In genomic region chr20:497979-498378, GRCh38 we compare ENCODE assay signal across 17 cellular contexts. TPM values are rescaled to one million over a fixed set of nuclear protein-coding genes. Genes with fewer than 3 reads are reported as not detected.
A peak's percentile ranks its signal among the peaks of the same experiment; 100 is the strongest.
DNase-seq lines count a peak whose midpoint lies in the region; ATAC-seq and TF ChIP-seq lines count a peak whose summit lies in the region.
"Had no signal": no experiment of that assay in that cellular context is flagged by ENCODE, and none has a peak within 500 bp of the region (broad histone marks: within the 10 kb centered on the region; RNA-seq: fewer than 3 reads in every experiment).

No MANE protein-coding gene starts in this region.

- TF ChIP-seq POLR2A in heart left ventricle (IDR thresholded peaks at IDR 0.05): no peak

- peaks cover 35% of the 10 kb centered on the region for H3K36me3 ChIP-seq in MG63
- H3K36me3 ChIP-seq in smooth muscle cell (ENCODE audit: low read depth): peaks cover 24% of the 10 kb centered on the region
- H3K36me3 ChIP-seq in naive thymus-derived CD4-positive, alpha-beta T cell (ENCODE audit: control insufficient read depth in 2 of 3, insufficient read depth in 3 of 3, low read length in 3 of 3): peaks cover 22 to 78% (median 39%) of the 10 kb centered on the region in 3 experiments
- peaks cover 0 to 100% (median 96%) of the 10 kb centered on the region in 9 donors for H3K36me3 ChIP-seq in heart left ventricle

- intact Hi-C loops in naive thymus-derived CD4-positive, alpha-beta T cell (cut with micrococcal nuclease): no loop called here
- intact Hi-C loops in heart left ventricle (cut with DNase I): no loop called here

- H3F3A ChIP-seq in smooth muscle cell (ENCODE audit: low read depth): peaks cover 13% of the 10 kb centered on the region

- peaks cover 0 to 46% (median 24%) of the 10 kb centered on the region in 5 donors for H3K36me3 Mint-ChIP-seq in naive thymus-derived CD4-positive, alpha-beta T cell
- peaks cover 28% of the 10 kb centered on the region for H3K36me3 Mint-ChIP-seq in progenitor cell of endocrine pancreas (ENCODE audit: insufficient read depth)

- no peak overlapping the region for H3K4me3 Mint-ChIP-seq in naive thymus-derived CD4-positive, alpha-beta T cell
- no peak overlapping the region for H3K4me3 Mint-ChIP-seq in progenitor cell of endocrine pancreas (ENCODE audit: low read depth)
- H3K4me3 Mint-ChIP-seq: CD4-positive, alpha-beta T cell had no signal

- H3K27ac Mint-ChIP-seq in naive thymus-derived CD4-positive, alpha-beta T cell: peak overlapping the region in 1 of 9 donors; percentile 8
- no peak overlapping the region for H3K27ac Mint-ChIP-seq in progenitor cell of endocrine pancreas
- H3K27ac Mint-ChIP-seq: CD4-positive, alpha-beta T cell had no signal

- peaks cover 0 to 3% (median 0%) of the 10 kb centered on the region in 7 donors for H3K4me1 Mint-ChIP-seq in naive thymus-derived CD4-positive, alpha-beta T cell
- H3K4me1 Mint-ChIP-seq in progenitor cell of endocrine pancreas (ENCODE audit: low read depth): no peaks in the 10 kb centered on the region

- peaks cover 10% of the 10 kb centered on the region for H3K79me2 ChIP-seq in smooth muscle cell (ENCODE audit: low read depth)

- H3K9me3 ChIP-seq in MG63: no peaks in the 10 kb centered on the region
- no peaks in the 10 kb centered on the region for H3K9me3 ChIP-seq in smooth muscle cell (replicated peaks; ENCODE audit: low read depth)
- no peaks in the 10 kb centered on the region for H3K9me3 ChIP-seq in naive thymus-derived CD4-positive, alpha-beta T cell (ENCODE audit: control insufficient read depth in 2 of 3, low read length in 3 of 3)
- H3K9me3 ChIP-seq in heart left ventricle: no peaks in the 10 kb centered on the region

- H3K27me3 ChIP-seq in MG63: no peaks in the 10 kb centered on the region
- no peaks in the 10 kb centered on the region for H3K27me3 ChIP-seq in smooth muscle cell (ENCODE audit: low read depth)
- H3K27me3 ChIP-seq in naive thymus-derived CD4-positive, alpha-beta T cell (ENCODE audit: control insufficient read depth in 2 of 2, insufficient read depth in 2 of 2, low read length in 2 of 2): no peaks in the 10 kb centered on the region
- no peaks in the 10 kb centered on the region for H3K27me3 ChIP-seq in heart left ventricle

- ATAC-seq in naive thymus-derived CD4-positive, alpha-beta T cell: no peak
- no peak for ATAC-seq in heart left ventricle
- ATAC-seq: HCT116 had no signal

- POLR2A ChIA-PET in naive thymus-derived CD4-positive, alpha-beta T cell (lab: Charles Lee): no interaction called here

- DNase-seq in AG10803 (ENCODE audit: low read depth): peak; percentile 25
- peak; percentile 6 for DNase-seq in MG63
- peak; percentile 75 for DNase-seq in fibroblast of gingiva (ENCODE audit: low read depth)
- no peak for DNase-seq in smooth muscle cell (lab: John Stamatoyannopoulos, UW; ENCODE audit: unreplicated experiment)
- DNase-seq in naive thymus-derived CD4-positive, alpha-beta T cell: no peak
- no peak for DNase-seq in NCI-H1105 treated with DMSO at 0.1 percent for 48 hours (lab: John Stamatoyannopoulos, UW)
- DNase-seq in heart left ventricle: no peak
- no peak for DNase-seq in progenitor cell of endocrine pancreas (ENCODE audit: low spot score, unreplicated experiment)
- DNase-seq: AML-193; CD4-positive, alpha-beta T cell; DMS153; DMS79; GDM1; GOT3; H7 had no signal

- H4K20me1 ChIP-seq in smooth muscle cell (ENCODE audit: low read depth): peaks cover 16% of the 10 kb centered on the region

- WGBS in smooth muscle cell (ENCODE audit: low lambda C conversion rate): 98% methylated on average over 2 of the region's 2 CpGs
- WGBS in heart left ventricle, 4 donors: 97 to 99% (median 98%) methylated on average over 2 of the region's 2 CpGs

- peaks cover 0 to 2% (median 0%) of the 10 kb centered on the region in 11 donors for H3K9me3 Mint-ChIP-seq in naive thymus-derived CD4-positive, alpha-beta T cell
- H3K9me3 Mint-ChIP-seq in progenitor cell of endocrine pancreas (ENCODE audit: low read depth): no peaks in the 10 kb centered on the region
- H3K9me3 Mint-ChIP-seq: CD4-positive, alpha-beta T cell had no signal

- no peak overlapping the region for H3K9ac ChIP-seq in smooth muscle cell (ENCODE audit: low read depth)

- H3K27me3 Mint-ChIP-seq in naive thymus-derived CD4-positive, alpha-beta T cell: no peaks in the 10 kb centered on the region
- H3K27me3 Mint-ChIP-seq in progenitor cell of endocrine pancreas: no peaks in the 10 kb centered on the region
- H3K27me3 Mint-ChIP-seq: CD4-positive, alpha-beta T cell had no signal

- no peak overlapping the region for H3K4me2 ChIP-seq in smooth muscle cell

- TF ChIP-seq CTCF in AG10803 (conservative IDR thresholded peaks at IDR 0.05; ENCODE audit: low read length): no peak
- no peak for TF ChIP-seq CTCF in smooth muscle cell (IDR thresholded peaks at IDR 0.05; ENCODE audit: borderline replicate concordance, insufficient read depth, poor library complexity, severe bottlenecking)
- no peak for TF ChIP-seq CTCF in heart left ventricle (IDR thresholded peaks at IDR 0.05)
- no peak for TF ChIP-seq CTCF in progenitor cell of endocrine pancreas (IDR thresholded peaks at IDR 0.05; ENCODE audit: unreplicated experiment)

- H3K4me3 ChIP-seq in AG10803 (ENCODE audit: low read length): no peak overlapping the region
- H3K4me3 ChIP-seq in MG63: no peak overlapping the region
- H3K4me3 ChIP-seq in smooth muscle cell: no peak overlapping the region
- no peak overlapping the region for H3K4me3 ChIP-seq in naive thymus-derived CD4-positive, alpha-beta T cell (ENCODE audit: low read length)
- H3K4me3 ChIP-seq in heart left ventricle: no peak overlapping the region

- CTCF ChIA-PET in naive thymus-derived CD4-positive, alpha-beta T cell (lab: Charles Lee): no interaction called here

- H3K4me1 ChIP-seq in smooth muscle cell (ENCODE audit: low read depth): no peaks in the 10 kb centered on the region
- H3K4me1 ChIP-seq in naive thymus-derived CD4-positive, alpha-beta T cell (ENCODE audit: control insufficient read depth in 2 of 2, insufficient read depth in 2 of 2, low read length in 2 of 2): no peaks in the 10 kb centered on the region
- peaks cover 0 to 21% (median 6%) of the 10 kb centered on the region in 12 donors for H3K4me1 ChIP-seq in heart left ventricle

- H3K27ac ChIP-seq in smooth muscle cell (ENCODE audit: low read depth): peak overlapping the region; percentile 83
- no peak overlapping the region for H3K27ac ChIP-seq in naive thymus-derived CD4-positive, alpha-beta T cell (ENCODE audit: low read depth, low read length)
- H3K27ac ChIP-seq in heart left ventricle: no peak overlapping the region
- H3K27ac ChIP-seq: C4-2B had no signal

- H2AFZ ChIP-seq in smooth muscle cell (ENCODE audit: low read depth): no peak overlapping the region

RNA-seq across cellular contexts. Expression of gene TBC1D20, which starts 35.6 kb away (rescaled TPM):
- total RNA-seq in MG63 (2014; rRNA removed; shearing (Covaris generic); ENCODE audit: low replicate concordance): 10.2 and 11.6 TPM in 2 replicates
- total RNA-seq in smooth muscle cell: 37.9 and 41.9 TPM in 2 replicates
- polyA plus RNA-seq in smooth muscle cell: 41.6 and 45.7 TPM in 2 replicates
- total RNA-seq in naive thymus-derived CD4-positive, alpha-beta T cell: 10 to 100 TPM; 26.3 to 45.7 (median 35.4) TPM
- 10 to 100 TPM; 19.9 to 24.3 TPM for polyA plus RNA-seq in naive thymus-derived CD4-positive, alpha-beta T cell
- 10 to 100 TPM; 19.0 to 38.9 (median 26.3) TPM for total RNA-seq in heart left ventricle
- polyA plus RNA-seq in heart left ventricle: 10 to 100 TPM in 1 of 2 donors, 1 to 10 TPM in 1; 9.3 to 25.5 TPM
- 30.3 and 33.2 TPM in 2 replicates for total RNA-seq in progenitor cell of endocrine pancreas

RNA-seq across cellular contexts. Expression of gene CSNK2A1, which starts 45.6 kb away (rescaled TPM):
- 110 and 119 TPM in 2 replicates for total RNA-seq in MG63 (2014; rRNA removed; shearing (Covaris generic); ENCODE audit: low replicate concordance)
- 165 and 205 TPM in 2 replicates for total RNA-seq in smooth muscle cell
- 74.1 and 82.6 TPM in 2 replicates for polyA plus RNA-seq in smooth muscle cell
- 100 to 1,000 TPM in 1 of 5 experiments, 10 to 100 TPM in 4; 69.7 to 117 (median 90.8) TPM for total RNA-seq in naive thymus-derived CD4-positive, alpha-beta T cell
- 10 to 100 TPM; 47.3 to 47.8 TPM for polyA plus RNA-seq in naive thymus-derived CD4-positive, alpha-beta T cell
- 100 to 1,000 TPM; 107 to 136 (median 126) TPM for total RNA-seq in heart left ventricle
- 10 to 100 TPM; 30.3 to 72.1 TPM for polyA plus RNA-seq in heart left ventricle
- total RNA-seq in progenitor cell of endocrine pancreas: 175 and 185 TPM in 2 replicates

Comparison
In these comparisons a context has a peak if more than half of its experiments do, and no peak if none do; other contexts are left out.
1. DNase-seq: peak in AG10803 (single experiment), MG63 (single experiment) and fibroblast of gingiva (single experiment); none in smooth muscle cell (single experiment), naive thymus-derived CD4-positive, alpha-beta T cell (0 of 9), NCI-H1105 treated with DMSO at 0.1 percent for 48 hours (single experiment), heart left ventricle (0 of 5) and progenitor cell of endocrine pancreas (single experiment).